12 cellular contexts compared by ENCODE assay signal in genomic region chr1:39825432-39825941, GRCh38. TPM values are rescaled to one million over a fixed set of nuclear protein-coding genes. Genes with fewer than 3 reads are reported as not detected.
DNase-seq lines count a peak whose midpoint lies in the region; ATAC-seq and TF ChIP-seq lines count a peak whose summit lies in the region.
"Had no signal": no experiment of that assay in that cellular context is flagged by ENCODE, and none has a peak within 500 bp of the region (broad histone marks: within the 10 kb centered on the region; RNA-seq: fewer than 3 reads in every experiment).

No MANE protein-coding gene starts in this region.

- no peaks in the 10 kb centered on the region for H3K9me3 ChIP-seq in uterus

- TF ChIP-seq POLR2A in uterus (IDR thresholded peaks at IDR 0.05) = no peak

- TF ChIP-seq CTCF in mesothelial cell of epicardium (IDR thresholded peaks at IDR 0.05; ENCODE audit: unreplicated experiment) (no peak), uterus (IDR thresholded peaks at IDR 0.05) (no peak), GM20000 (IDR thresholded peaks at IDR 0.05; ENCODE audit: extremely low read depth, missing control alignments) (no peak)

- no peaks in the 10 kb centered on the region for H3K36me3 Mint-ChIP-seq in mesothelial cell of epicardium

- no peaks in the 10 kb centered on the region for H3K27me3 Mint-ChIP-seq in mesothelial cell of epicardium (ENCODE audit: low read depth)

- no peak overlapping the region for H3K27ac ChIP-seq in uterus

- H3K27ac Mint-ChIP-seq in mesothelial cell of epicardium = peak overlapping the region; percentile 88
- H3K27ac Mint-ChIP-seq: progenitor cell of endocrine pancreas had no signal

- H3K4me1 ChIP-seq in uterus = no peaks in the 10 kb centered on the region

- no peaks in the 10 kb centered on the region for H3K9me3 Mint-ChIP-seq in mesothelial cell of epicardium

- peak; percentile 74 for ATAC-seq in GM21786 (IDR thresholded peaks at IDR 0.05; ENCODE audit: unreplicated experiment)

- H3K36me3 ChIP-seq in uterus = no peaks in the 10 kb centered on the region

- H3K4me3 ChIP-seq in uterus = no peak overlapping the region
- H3K4me3 ChIP-seq: lung had no signal

- DNase-seq in DMS153 (lab: John Stamatoyannopoulos, UW) (peak; percentile 80), NOMO-1 treated with dmso at 0.1 percent for 144 hours (lab: John Stamatoyannopoulos, UW; ENCODE audit: unreplicated experiment) (peak; percentile 32), mesothelial cell of epicardium (ENCODE audit: low spot score in 2 of 2, unreplicated experiment in 2 of 2) (no peak), uterus (no peak), cardiac septum (ENCODE audit: low spot score) (no peak), GM20000 (ENCODE audit: low spot score) (no peak)
- no peak for DNase-seq in activated effector memory CD4-positive, alpha-beta T cell treated with anti-CD3 and anti-CD28 coated beads, Interleukin-2, amount 50 U/mL, for 16 hours
- DNase-seq: anterior cingulate cortex, substantia nigra had no signal

- H3K4me3 Mint-ChIP-seq in mesothelial cell of epicardium = no peak overlapping the region

- H3K27me3 ChIP-seq in uterus = no peaks in the 10 kb centered on the region

- intact Hi-C loops in uterus (cut with DNase I; ENCODE audit: low total_unique reads) (no loop called here), cardiac septum (cut with DNase I) (no loop called here)

- peaks cover 49% of the 10 kb centered on the region for H3K4me1 Mint-ChIP-seq in mesothelial cell of epicardium

RNA-seq across cellular contexts. Expression of gene BMP8B, which starts 36.8 kb away (rescaled TPM):
- total RNA-seq in mesothelial cell of epicardium = 0.14 to 0.31 TPM (median 0.18 TPM) in 3 replicates
- 1 to 10 TPM in 1 of 4 donors, under 1 TPM in 1, not detected in 2; 0.46 to 1.3 TPM for total RNA-seq in uterus
- 0.62 TPM for total RNA-seq in cardiac septum

RNA-seq across cellular contexts. Expression of gene OXCT2, which starts 54.3 kb away (rescaled TPM):
- 0.20 to 0.65 TPM (median 0.22 TPM) in 3 replicates for total RNA-seq in mesothelial cell of epicardium
- total RNA-seq in uterus = 1 to 10 TPM in 2 of 4 donors, not detected in 2; 1.1 to 1.5 TPM
- total RNA-seq in cardiac septum = 1.3 TPM
- total RNA-seq: progenitor cell of endocrine pancreas had no signal

RNA-seq across cellular contexts. Expression of gene TRIT1, which starts 57.8 kb away (rescaled TPM):
- total RNA-seq in mesothelial cell of epicardium (38.6 to 40.3 TPM (median 39.5 TPM) in 3 replicates), uterus (10 to 100 TPM; 16.1 to 43.3 (median 30.1) TPM), cardiac septum (16.6 TPM)

Comparison
In these comparisons a context has a peak if more than half of its experiments do, and no peak if none do; other contexts are left out.
1. DNase-seq: peak in DMS153 (single experiment) and NOMO-1 treated with dmso at 0.1 percent for 144 hours (single experiment); none in mesothelial cell of epicardium (0 of 2), uterus (0 of 2), cardiac septum (single experiment), GM20000 (single experiment) and activated effector memory CD4-positive, alpha-beta T cell treated with anti-CD3 and anti-CD28 coated beads, Interleukin-2, amount 50 U/mL, for 16 hours (single experiment).